Comparison of ENCODE assay signal across 1 cellular context in genomic region chr19:54463531-54464043, GRCh38.
A peak's percentile ranks its signal among the peaks of the same experiment; 100 is the strongest.
TF ChIP-seq lines count a peak whose summit lies in the region.

Gene LENG9 (minus strand): TSS chr19:54463778. CDS start chr19:54463526, 252 bp downstream.

TF ChIP-seq in HepG2, 621 proteins besides CTCF, POLR2A, EP300 and RAD21 (continued from another document and continues in another):
- TF ChIP-seq, protein P1, sequence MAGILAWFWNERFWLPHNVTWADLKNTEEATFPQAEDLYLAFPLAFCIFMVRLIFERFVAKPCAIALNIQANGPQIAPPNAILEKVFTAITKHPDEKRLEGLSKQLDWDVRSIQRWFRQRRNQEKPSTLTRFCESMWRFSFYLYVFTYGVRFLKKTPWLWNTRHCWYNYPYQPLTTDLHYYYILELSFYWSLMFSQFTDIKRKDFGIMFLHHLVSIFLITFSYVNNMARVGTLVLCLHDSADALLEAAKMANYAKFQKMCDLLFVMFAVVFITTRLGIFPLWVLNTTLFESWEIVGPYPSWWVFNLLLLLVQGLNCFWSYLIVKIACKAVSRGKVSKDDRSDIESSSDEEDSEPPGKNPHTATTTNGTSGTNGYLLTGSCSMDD (CRISPR knock-in tag; IDR thresholded peaks at IDR 0.05) = no peak
- TF ChIP-seq ZNF850 (CRISPR knock-in tag; conservative IDR thresholded peaks at IDR 0.05) (no peak), LRRFIP1 (CRISPR knock-in tag; conservative IDR thresholded peaks at IDR 0.05) (no peak), ZGPAT (CRISPR knock-in tag; IDR thresholded peaks at IDR 0.05) (peak; percentile 21), PITX1 (CRISPR knock-in tag; IDR thresholded peaks at IDR 0.05) (no peak), DPF2 (CRISPR knock-in tag; IDR thresholded peaks at IDR 0.05; ENCODE audit: borderline replicate concordance, low read depth) (no peak), ZNF180 (CRISPR knock-in tag; IDR thresholded peaks at IDR 0.05; ENCODE audit: borderline replicate concordance, low read depth) (no peak), ZNF362 (CRISPR knock-in tag; IDR thresholded peaks at IDR 0.05; ENCODE audit: borderline replicate concordance) (peak; percentile 73; the same call in 1 of the 2 replicates), HOXA5 (CRISPR knock-in tag; IDR thresholded peaks at IDR 0.05) (peak; percentile 79; the same call in 1 of the 2 replicates), TBX3 (IDR thresholded peaks at IDR 0.05; ENCODE audit: borderline replicate concordance) (no peak), DNMT3B (CRISPR knock-in tag; conservative IDR thresholded peaks at IDR 0.05) (no peak), ZSCAN12 (CRISPR knock-in tag; IDR thresholded peaks at IDR 0.05) (no peak), SCMH1 (CRISPR knock-in tag; IDR thresholded peaks at IDR 0.05; ENCODE audit: borderline replicate concordance) (no peak), TFAP4 (IDR thresholded peaks at IDR 0.05; ENCODE audit: borderline replicate concordance, low read depth) (no peak), NONO (IDR thresholded peaks at IDR 0.05) (no peak), NONO (CRISPR knock-in tag; conservative IDR thresholded peaks at IDR 0.05) (peak; percentile 58; the same call in 1 of the 2 replicates), CENPT (CRISPR knock-in tag; IDR thresholded peaks at IDR 0.05; ENCODE audit: low read depth) (no peak), JUN (CRISPR knock-in tag; IDR thresholded peaks at IDR 0.05) (0 out of 2 replicates have a peak, but pooled peaks have one; percentile 7), SP1 (IDR thresholded peaks at IDR 0.05) (peak; percentile 49; the same call in 1 of the 2 replicates), SP1 (CRISPR knock-in tag; IDR thresholded peaks at IDR 0.05) (peak; percentile 79), HMGXB3 (CRISPR knock-in tag; IDR thresholded peaks at IDR 0.05; ENCODE audit: borderline replicate concordance) (0 out of 2 replicates have a peak, but pooled peaks have one; percentile 54), MBD4 (IDR thresholded peaks at IDR 0.05; ENCODE audit: borderline replicate concordance, low read length) (no peak), GATA4 (IDR thresholded peaks at IDR 0.05; ENCODE audit: borderline replicate concordance, low read depth) (no peak), ASH2L (IDR thresholded peaks at IDR 0.05; ENCODE audit: insufficient read length, low read depth, low read length) (no peak), PRMT3 (CRISPR knock-in tag; IDR thresholded peaks at IDR 0.05; ENCODE audit: borderline replicate concordance, low read depth) (no peak), ZNF264 (CRISPR knock-in tag; IDR thresholded peaks at IDR 0.05) (no peak), ZNF552 (CRISPR knock-in tag; IDR thresholded peaks at IDR 0.05; ENCODE audit: borderline replicate concordance) (no peak), KMT2B (CRISPR knock-in tag; IDR thresholded peaks at IDR 0.05) (0 out of 2 replicates have a peak, but pooled peaks have one; percentile 47), SAFB2 (CRISPR knock-in tag; IDR thresholded peaks at IDR 0.05; ENCODE audit: borderline replicate concordance, low read depth) (no peak), MXD4 (CRISPR knock-in tag; IDR thresholded peaks at IDR 0.05) (no peak), ZNF224 (CRISPR knock-in tag; IDR thresholded peaks at IDR 0.05) (no peak; the same call in 1 of the 2 replicates), ZKSCAN1 (IDR thresholded peaks at IDR 0.05; ENCODE audit: low read length) (no peak), ZNF616 (CRISPR knock-in tag; IDR thresholded peaks at IDR 0.05; ENCODE audit: low read depth) (no peak), LCORL (IDR thresholded peaks at IDR 0.05) (no peak), LCORL (CRISPR knock-in tag; IDR thresholded peaks at IDR 0.05) (no peak), NCOA1 (CRISPR knock-in tag; IDR thresholded peaks at IDR 0.05) (no peak), ZNF207 (IDR thresholded peaks at IDR 0.05; ENCODE audit: borderline replicate concordance) (no peak), TMF1 (CRISPR knock-in tag; IDR thresholded peaks at IDR 0.05; ENCODE audit: low read depth) (0 out of 2 replicates have a peak, but pooled peaks have one; percentile 67), ZNF747 (CRISPR knock-in tag; IDR thresholded peaks at IDR 0.05; ENCODE audit: borderline replicate concordance) (no peak), NAIF1 (CRISPR knock-in tag; IDR thresholded peaks at IDR 0.05; ENCODE audit: borderline replicate concordance) (peak; percentile 99), TRAFD1 (CRISPR knock-in tag; IDR thresholded peaks at IDR 0.05; ENCODE audit: borderline replicate concordance) (no peak)
- TF ChIP-seq, protein P2, sequence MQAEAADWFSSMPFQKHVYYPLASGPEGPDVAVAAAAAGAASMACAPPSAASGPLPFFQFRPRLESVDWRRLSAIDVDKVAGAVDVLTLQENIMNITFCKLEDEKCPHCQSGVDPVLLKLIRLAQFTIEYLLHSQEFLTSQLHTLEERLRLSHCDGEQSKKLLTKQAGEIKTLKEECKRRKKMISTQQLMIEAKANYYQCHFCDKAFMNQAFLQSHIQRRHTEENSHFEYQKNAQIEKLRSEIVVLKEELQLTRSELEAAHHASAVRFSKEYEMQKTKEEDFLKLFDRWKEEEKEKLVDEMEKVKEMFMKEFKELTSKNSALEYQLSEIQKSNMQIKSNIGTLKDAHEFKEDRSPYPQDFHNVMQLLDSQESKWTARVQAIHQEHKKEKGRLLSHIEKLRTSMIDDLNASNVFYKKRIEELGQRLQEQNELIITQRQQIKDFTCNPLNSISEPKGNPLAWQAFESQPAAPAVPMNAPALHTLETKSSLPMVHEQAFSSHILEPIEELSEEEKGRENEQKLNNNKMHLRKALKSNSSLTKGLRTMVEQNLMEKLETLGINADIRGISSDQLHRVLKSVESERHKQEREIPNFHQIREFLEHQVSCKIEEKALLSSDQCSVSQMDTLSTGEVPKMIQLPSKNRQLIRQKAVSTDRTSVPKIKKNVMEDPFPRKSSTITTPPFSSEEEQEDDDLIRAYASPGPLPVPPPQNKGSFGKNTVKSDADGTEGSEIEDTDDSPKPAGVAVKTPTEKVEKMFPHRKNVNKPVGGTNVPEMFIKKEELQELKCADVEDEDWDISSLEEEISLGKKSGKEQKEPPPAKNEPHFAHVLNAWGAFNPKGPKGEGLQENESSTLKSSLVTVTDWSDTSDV (CRISPR knock-in tag; IDR thresholded peaks at IDR 0.05) = 0 out of 2 replicates have a peak, but pooled peaks have one; percentile 33
- TF ChIP-seq, protein P3, sequence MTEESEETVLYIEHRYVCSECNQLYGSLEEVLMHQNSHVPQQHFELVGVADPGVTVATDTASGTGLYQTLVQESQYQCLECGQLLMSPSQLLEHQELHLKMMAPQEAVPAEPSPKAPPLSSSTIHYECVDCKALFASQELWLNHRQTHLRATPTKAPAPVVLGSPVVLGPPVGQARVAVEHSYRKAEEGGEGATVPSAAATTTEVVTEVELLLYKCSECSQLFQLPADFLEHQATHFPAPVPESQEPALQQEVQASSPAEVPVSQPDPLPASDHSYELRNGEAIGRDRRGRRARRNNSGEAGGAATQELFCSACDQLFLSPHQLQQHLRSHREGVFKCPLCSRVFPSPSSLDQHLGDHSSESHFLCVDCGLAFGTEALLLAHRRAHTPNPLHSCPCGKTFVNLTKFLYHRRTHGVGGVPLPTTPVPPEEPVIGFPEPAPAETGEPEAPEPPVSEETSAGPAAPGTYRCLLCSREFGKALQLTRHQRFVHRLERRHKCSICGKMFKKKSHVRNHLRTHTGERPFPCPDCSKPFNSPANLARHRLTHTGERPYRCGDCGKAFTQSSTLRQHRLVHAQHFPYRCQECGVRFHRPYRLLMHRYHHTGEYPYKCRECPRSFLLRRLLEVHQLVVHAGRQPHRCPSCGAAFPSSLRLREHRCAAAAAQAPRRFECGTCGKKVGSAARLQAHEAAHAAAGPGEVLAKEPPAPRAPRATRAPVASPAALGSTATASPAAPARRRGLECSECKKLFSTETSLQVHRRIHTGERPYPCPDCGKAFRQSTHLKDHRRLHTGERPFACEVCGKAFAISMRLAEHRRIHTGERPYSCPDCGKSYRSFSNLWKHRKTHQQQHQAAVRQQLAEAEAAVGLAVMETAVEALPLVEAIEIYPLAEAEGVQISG (CRISPR knock-in tag; IDR thresholded peaks at IDR 0.05) = peak; percentile 60; the same call in 1 of the 2 replicates
